1 cellular context compared by ENCODE assay signal in genomic region chr9:105244996-105245719, GRCh38.
TF ChIP-seq lines count a peak whose summit lies in the region.

No MANE protein-coding gene starts in this region.

TF ChIP-seq in HepG2, 621 proteins besides CTCF, POLR2A, EP300 and RAD21 (continued from another document and continues in another):
- no peak for TF ChIP-seq ZFP41 (CRISPR knock-in tag; IDR thresholded peaks at IDR 0.05; ENCODE audit: borderline replicate concordance)
- 0 out of 2 replicates have a peak, but pooled peaks have one; percentile 50 for TF ChIP-seq ZNF430 (CRISPR knock-in tag; IDR thresholded peaks at IDR 0.05)
- TF ChIP-seq ZNF776 (CRISPR knock-in tag; IDR thresholded peaks at IDR 0.05): no peak
- peak; percentile 42; the same call in 1 of the 2 replicates for TF ChIP-seq ZMYM3 (CRISPR knock-in tag; IDR thresholded peaks at IDR 0.05)
- TF ChIP-seq IRF2 (CRISPR knock-in tag; IDR thresholded peaks at IDR 0.05): 0 out of 2 replicates have a peak, but pooled peaks have one; percentile 32
- TF ChIP-seq ZNF326 (CRISPR knock-in tag; IDR thresholded peaks at IDR 0.05; ENCODE audit: borderline replicate concordance): no peak
- 0 out of 2 replicates have a peak, but pooled peaks have one; percentile 18 for TF ChIP-seq PAXIP1 (CRISPR knock-in tag; conservative IDR thresholded peaks at IDR 0.05)
- 0 out of 2 replicates have a peak, but pooled peaks have one; percentile 22 for TF ChIP-seq GATAD2A (CRISPR knock-in tag; IDR thresholded peaks at IDR 0.05)
- no peak for TF ChIP-seq MBNL3 (CRISPR knock-in tag; conservative IDR thresholded peaks at IDR 0.05)
- TF ChIP-seq ZFX (CRISPR knock-in tag; IDR thresholded peaks at IDR 0.05; ENCODE audit: low read depth): peak; percentile 72
- TF ChIP-seq THAP11 (CRISPR knock-in tag; IDR thresholded peaks at IDR 0.05): peak; percentile 31; the same call in 1 of the 2 replicates
- TF ChIP-seq ZBTB21 (CRISPR knock-in tag; IDR thresholded peaks at IDR 0.05): no peak
- peak; percentile 26 for TF ChIP-seq RBM39 (IDR thresholded peaks at IDR 0.05; ENCODE audit: low read depth, low read length, poor library complexity, severe bottlenecking)
- 0 out of 2 replicates have a peak, but pooled peaks have one; percentile 25 for TF ChIP-seq ZNF547 (CRISPR knock-in tag; IDR thresholded peaks at IDR 0.05)
- 0 out of 2 replicates have a peak, but pooled peaks have one; percentile 31 for TF ChIP-seq ZNF841 (CRISPR knock-in tag; IDR thresholded peaks at IDR 0.05; ENCODE audit: borderline replicate concordance)
- TF ChIP-seq, protein P1, sequence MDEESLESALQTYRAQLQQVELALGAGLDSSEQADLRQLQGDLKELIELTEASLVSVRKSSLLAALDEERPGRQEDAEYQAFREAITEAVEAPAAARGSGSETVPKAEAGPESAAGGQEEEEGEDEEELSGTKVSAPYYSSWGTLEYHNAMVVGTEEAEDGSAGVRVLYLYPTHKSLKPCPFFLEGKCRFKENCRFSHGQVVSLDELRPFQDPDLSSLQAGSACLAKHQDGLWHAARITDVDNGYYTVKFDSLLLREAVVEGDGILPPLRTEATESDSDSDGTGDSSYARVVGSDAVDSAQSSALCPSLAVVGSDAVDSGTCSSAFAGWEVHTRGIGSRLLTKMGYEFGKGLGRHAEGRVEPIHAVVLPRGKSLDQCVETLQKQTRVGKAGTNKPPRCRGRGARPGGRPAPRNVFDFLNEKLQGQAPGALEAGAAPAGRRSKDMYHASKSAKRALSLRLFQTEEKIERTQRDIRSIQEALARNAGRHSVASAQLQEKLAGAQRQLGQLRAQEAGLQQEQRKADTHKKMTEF (CRISPR knock-in tag; IDR thresholded peaks at IDR 0.05): peak; percentile 27; the same call in 1 of the 2 replicates
- TF ChIP-seq KIAA2018 (CRISPR knock-in tag; IDR thresholded peaks at IDR 0.05; ENCODE audit: borderline replicate concordance): no peak
- TF ChIP-seq ZNF687 (CRISPR knock-in tag; IDR thresholded peaks at IDR 0.05): peak; percentile 68
- TF ChIP-seq ZNF501 (CRISPR knock-in tag; IDR thresholded peaks at IDR 0.05): peak; percentile 45; the same call in 1 of the 2 replicates
- TF ChIP-seq HIVEP1 (CRISPR knock-in tag; IDR thresholded peaks at IDR 0.05): 0 out of 2 replicates have a peak, but pooled peaks have one; percentile 26
- TF ChIP-seq, protein P2, sequence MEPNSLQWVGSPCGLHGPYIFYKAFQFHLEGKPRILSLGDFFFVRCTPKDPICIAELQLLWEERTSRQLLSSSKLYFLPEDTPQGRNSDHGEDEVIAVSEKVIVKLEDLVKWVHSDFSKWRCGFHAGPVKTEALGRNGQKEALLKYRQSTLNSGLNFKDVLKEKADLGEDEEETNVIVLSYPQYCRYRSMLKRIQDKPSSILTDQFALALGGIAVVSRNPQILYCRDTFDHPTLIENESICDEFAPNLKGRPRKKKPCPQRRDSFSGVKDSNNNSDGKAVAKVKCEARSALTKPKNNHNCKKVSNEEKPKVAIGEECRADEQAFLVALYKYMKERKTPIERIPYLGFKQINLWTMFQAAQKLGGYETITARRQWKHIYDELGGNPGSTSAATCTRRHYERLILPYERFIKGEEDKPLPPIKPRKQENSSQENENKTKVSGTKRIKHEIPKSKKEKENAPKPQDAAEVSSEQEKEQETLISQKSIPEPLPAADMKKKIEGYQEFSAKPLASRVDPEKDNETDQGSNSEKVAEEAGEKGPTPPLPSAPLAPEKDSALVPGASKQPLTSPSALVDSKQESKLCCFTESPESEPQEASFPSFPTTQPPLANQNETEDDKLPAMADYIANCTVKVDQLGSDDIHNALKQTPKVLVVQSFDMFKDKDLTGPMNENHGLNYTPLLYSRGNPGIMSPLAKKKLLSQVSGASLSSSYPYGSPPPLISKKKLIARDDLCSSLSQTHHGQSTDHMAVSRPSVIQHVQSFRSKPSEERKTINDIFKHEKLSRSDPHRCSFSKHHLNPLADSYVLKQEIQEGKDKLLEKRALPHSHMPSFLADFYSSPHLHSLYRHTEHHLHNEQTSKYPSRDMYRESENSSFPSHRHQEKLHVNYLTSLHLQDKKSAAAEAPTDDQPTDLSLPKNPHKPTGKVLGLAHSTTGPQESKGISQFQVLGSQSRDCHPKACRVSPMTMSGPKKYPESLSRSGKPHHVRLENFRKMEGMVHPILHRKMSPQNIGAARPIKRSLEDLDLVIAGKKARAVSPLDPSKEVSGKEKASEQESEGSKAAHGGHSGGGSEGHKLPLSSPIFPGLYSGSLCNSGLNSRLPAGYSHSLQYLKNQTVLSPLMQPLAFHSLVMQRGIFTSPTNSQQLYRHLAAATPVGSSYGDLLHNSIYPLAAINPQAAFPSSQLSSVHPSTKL (CRISPR knock-in tag; IDR thresholded peaks at IDR 0.05): peak; percentile 28; the same call in 1 of the 2 replicates
- 0 out of 2 replicates have a peak, but pooled peaks have one; percentile 39 for TF ChIP-seq GFI1 (CRISPR knock-in tag; IDR thresholded peaks at IDR 0.05; ENCODE audit: borderline replicate concordance)
- no peak for TF ChIP-seq ZNF296 (CRISPR knock-in tag; conservative IDR thresholded peaks at IDR 0.05)
- TF ChIP-seq HNRNPLL (IDR thresholded peaks at IDR 0.05; ENCODE audit: low read depth, low read length, poor library complexity, severe bottlenecking): peak; percentile 44
- TF ChIP-seq SAP130 (CRISPR knock-in tag; IDR thresholded peaks at IDR 0.05; ENCODE audit: low read depth): peak; percentile 33
- no peak for TF ChIP-seq ZNF780A (CRISPR knock-in tag; IDR thresholded peaks at IDR 0.05)
- TF ChIP-seq ZNF292 (CRISPR knock-in tag; IDR thresholded peaks at IDR 0.05; ENCODE audit: borderline replicate concordance, low read depth): peak; percentile 69
- TF ChIP-seq ZMAT3 (CRISPR knock-in tag; conservative IDR thresholded peaks at IDR 0.05): no peak
- peak; percentile 20; the same call in 1 of the 2 replicates for TF ChIP-seq MIER3 (CRISPR knock-in tag; IDR thresholded peaks at IDR 0.05; ENCODE audit: borderline replicate concordance)
- peak; percentile 62; the same call in 1 of the 2 replicates for TF ChIP-seq PAX8 (CRISPR knock-in tag; IDR thresholded peaks at IDR 0.05; ENCODE audit: borderline replicate concordance)
- peak; percentile 26; the same call in 1 of the 2 replicates for TF ChIP-seq ZNF614 (CRISPR knock-in tag; IDR thresholded peaks at IDR 0.05; ENCODE audit: borderline replicate concordance)
- 0 out of 2 replicates have a peak, but pooled peaks have one; percentile 60 for TF ChIP-seq CAMTA2 (CRISPR knock-in tag; IDR thresholded peaks at IDR 0.05; ENCODE audit: borderline replicate concordance)
- TF ChIP-seq HOXA7 (CRISPR knock-in tag; IDR thresholded peaks at IDR 0.05): no peak
- 0 out of 2 replicates have a peak, but pooled peaks have one; percentile 13 for TF ChIP-seq BCL6 (CRISPR knock-in tag; IDR thresholded peaks at IDR 0.05)
